8 cellular contexts compared by ENCODE assay signal in the genomic region with DNA sequence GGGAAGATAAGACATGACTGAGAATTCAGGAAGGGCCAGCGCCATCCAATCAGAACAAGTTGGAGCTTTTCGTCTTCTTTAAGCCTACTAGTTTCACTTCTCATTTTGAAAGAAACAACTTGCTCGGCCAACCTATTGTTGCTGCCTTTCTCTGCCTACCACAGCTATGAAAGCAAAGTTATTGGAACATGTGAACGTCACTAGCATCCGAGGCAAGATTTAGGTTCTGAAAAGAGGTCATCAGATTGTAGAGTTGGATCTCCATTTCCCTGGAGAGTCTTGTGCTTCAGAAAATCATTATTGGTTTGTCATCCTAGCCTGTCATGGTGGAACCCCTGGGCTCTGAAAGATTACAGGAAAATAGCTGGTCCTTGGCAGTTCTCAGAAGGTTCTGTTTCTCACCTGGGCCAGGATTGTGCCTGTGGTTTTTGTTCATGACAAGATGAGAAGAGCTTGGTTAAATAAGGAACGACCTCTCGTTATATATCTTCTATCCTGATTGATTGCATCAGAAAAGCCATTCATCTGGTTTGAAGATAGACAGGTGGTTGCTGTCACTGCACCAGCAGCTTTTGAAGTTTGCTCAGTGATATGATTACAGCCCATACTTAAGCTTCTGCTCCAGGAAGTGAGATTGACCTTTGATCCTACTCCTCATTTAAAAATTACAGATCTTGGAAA. TPM values are rescaled to one million over a fixed set of nuclear protein-coding genes. Genes with fewer than 3 reads are reported as not detected.
DNase-seq lines count a peak whose midpoint lies in the region; ATAC-seq and TF ChIP-seq lines count a peak whose summit lies in the region.

No MANE protein-coding gene starts in this region.

- intact Hi-C loops in Caco-2 (cut with micrococcal nuclease; ENCODE audit: unreplicated experiment), result loop anchor here (5.0 kb wide), 1 partner anchor 490 kb away; no protein-coding TSS in a partner anchor

- peak; percentile 57 to 73 for DNase-seq in Caco-2
- DNase-seq in NCI-H1436 treated with DMSO at 0.1 percent for 48 hours (lab: John Stamatoyannopoulos, UW), result no peak
- no peak for DNase-seq in NCI-H2227 (lab: John Stamatoyannopoulos, UW; ENCODE audit: unreplicated experiment)
- no peak for DNase-seq in activated effector memory CD4-positive, alpha-beta T cell treated with Interleukin-2 at 50 U/mL for 16 hours
- DNase-seq in C1 segment of cervical spinal cord (lab: John Stamatoyannopoulos, UW), result no peak

- H3K4me1 Mint-ChIP-seq in Caco-2 (ENCODE audit: low read depth, unreplicated experiment), result peaks cover 24% of the 10 kb centered on the region
- peaks cover 62% of the 10 kb centered on the region for H3K4me1 Mint-ChIP-seq in activated naive CD4-positive, alpha-beta T cell treated with anti-CD3 and anti-CD28 coated beads, Interleukin-2, amount 50 U/mL, for 24 hours

- no peaks in the 10 kb centered on the region for H3K27me3 Mint-ChIP-seq in Caco-2 (ENCODE audit: insufficient read depth, unreplicated experiment)
- no peaks in the 10 kb centered on the region for H3K27me3 Mint-ChIP-seq in activated naive CD4-positive, alpha-beta T cell treated with anti-CD3 and anti-CD28 coated beads, Interleukin-2, amount 50 U/mL, for 24 hours

- TSS peak; percentile 96 for BruUV-seq in Caco-2 (replicated peaks; lab: Mats Ljungman, UMichigan)

- no peaks in the 10 kb centered on the region for H3K27me3 ChIP-seq in Caco-2 (replicated peaks; ENCODE audit: control insufficient read depth, insufficient read depth, low read length)

- peaks cover 25% of the 10 kb centered on the region for H3K9me3 Mint-ChIP-seq in Caco-2 (ENCODE audit: unreplicated experiment)
- H3K9me3 Mint-ChIP-seq in activated naive CD4-positive, alpha-beta T cell treated with anti-CD3 and anti-CD28 coated beads, Interleukin-2, amount 50 U/mL, for 24 hours, result no peaks in the 10 kb centered on the region

- no peak for TF ChIP-seq CTCF in Caco-2 (IDR thresholded peaks at IDR 0.05; ENCODE audit: insufficient read depth in 1 of 2, low read depth in 1 of 2, low read length in 1 of 2, severe bottlenecking in 1 of 2, unreplicated experiment in 1 of 2)

- no peak overlapping the region for H3K4me3 ChIP-seq in Caco-2 (ENCODE audit: low read depth, low read length)

- CTCF ChIA-PET in Caco-2 (lab: Charles Lee), result interaction anchor here (1.7 kb wide), 1 partner anchor 13 kb away, joined by 3 read pairs; no protein-coding TSS in a partner anchor

- POLR2A ChIA-PET in Caco-2 (lab: Charles Lee), result no interaction called here

- no peaks in the 10 kb centered on the region for H3K36me3 Mint-ChIP-seq in Caco-2 (ENCODE audit: insufficient read depth, unreplicated experiment)
- H3K36me3 Mint-ChIP-seq in activated naive CD4-positive, alpha-beta T cell treated with anti-CD3 and anti-CD28 coated beads, Interleukin-2, amount 50 U/mL, for 24 hours, result no peaks in the 10 kb centered on the region

- no peaks in the 10 kb centered on the region for H3K36me3 ChIP-seq in Caco-2 (ENCODE audit: control insufficient read depth, insufficient read depth, low read length)

- ATAC-seq in GM19397 (IDR thresholded peaks at IDR 0.05; ENCODE audit: unreplicated experiment) (peak; percentile 50), HG03378 (IDR thresholded peaks at IDR 0.05; ENCODE audit: unreplicated experiment) (peak; percentile 50)

- peak overlapping the region; percentile 7 for H3K4me3 Mint-ChIP-seq in Caco-2 (ENCODE audit: unreplicated experiment)
- H3K4me3 Mint-ChIP-seq in activated naive CD4-positive, alpha-beta T cell treated with anti-CD3 and anti-CD28 coated beads, Interleukin-2, amount 50 U/mL, for 24 hours, result peak overlapping the region; percentile 21

- peaks cover 50% of the 10 kb centered on the region for H3K4me1 ChIP-seq in Caco-2

- H3K27ac Mint-ChIP-seq in Caco-2 (ENCODE audit: unreplicated experiment), result peak overlapping the region; percentile 66
- H3K27ac Mint-ChIP-seq in activated naive CD4-positive, alpha-beta T cell treated with anti-CD3 and anti-CD28 coated beads, Interleukin-2, amount 50 U/mL, for 24 hours, result peak overlapping the region; percentile 48

- peaks cover 6% of the 10 kb centered on the region; the same call in 1 of the 2 replicates for H3K9me3 ChIP-seq in Caco-2

RNA-seq across cellular contexts. Expression of a gene that starts 25.3 kb away (rescaled TPM):
- total RNA-seq in Caco-2 (2022), result 2.2 and 3.5 TPM in 2 replicates

Comparison
In these comparisons a context has a peak if more than half of its experiments do, and no peak if none do; other contexts are left out.
1. DNase-seq: peak in Caco-2 (2 of 2); none in NCI-H1436 treated with DMSO at 0.1 percent for 48 hours (single experiment), NCI-H2227 (single experiment), activated effector memory CD4-positive, alpha-beta T cell treated with Interleukin-2 at 50 U/mL for 16 hours (single experiment) and C1 segment of cervical spinal cord (0 of 14).